In genomic region chr19:49492573-49493411, GRCh38 we compare ENCODE assay signal across 9 cellular contexts. TPM values are rescaled to one million over a fixed set of nuclear protein-coding genes. Genes with fewer than 3 reads are reported as not detected.
DNase-seq lines count a peak whose midpoint lies in the region; TF ChIP-seq lines count a peak whose summit lies in the region.
"Had no signal": no experiment of that assay in that cellular context is flagged by ENCODE, and none has a peak within 500 bp of the region (broad histone marks: within the 10 kb centered on the region; RNA-seq: fewer than 3 reads in every experiment).

No MANE protein-coding gene starts in this region.

- H3K4me2 ChIP-seq in neural progenitor cell, result no peak overlapping the region

- H3K27ac ChIP-seq in neural progenitor cell, result peak overlapping the region; percentile 39

- peak overlapping the region; percentile 68 for H3K27ac Mint-ChIP-seq in activated T-helper 1 cell treated with anti-CD3 and anti-CD28 coated beads, Interleukin-12 subunit alpha, Interleukin-12 subunit beta, Interleukin-2, Interleukin-4 antibody, amounts not matched to agents 30 ng/mL and 10 ng/mL and 1 ng/mL, durations not matched to agents 14 hours and 24 hours and 36 hours
- peak overlapping the region; percentile 66 for H3K27ac Mint-ChIP-seq in neural progenitor cell

- H3K9me3 ChIP-seq in neural progenitor cell (ENCODE audit: low read depth), result no peaks in the 10 kb centered on the region

- no peaks in the 10 kb centered on the region for H3K27me3 ChIP-seq in neural progenitor cell

- intact Hi-C loops in activated T-helper 1 cell treated with anti-CD3 and anti-CD28 coated beads, Interleukin-12 subunit alpha, Interleukin-12 subunit beta, Interleukin-2, Interleukin-4 antibody, amounts not matched to agents 30 ng/mL and 10 ng/mL and 1 ng/mL, durations not matched to agents 14 hours and 24 hours and 36 hours (cut with micrococcal nuclease), result no loop called here

- peaks cover 49% of the 10 kb centered on the region for H3K79me2 ChIP-seq in neural progenitor cell (ENCODE audit: low read depth)

- H3K36me3 Mint-ChIP-seq in activated T-helper 1 cell treated with anti-CD3 and anti-CD28 coated beads, Interleukin-12 subunit alpha, Interleukin-12 subunit beta, Interleukin-2, Interleukin-4 antibody, amounts not matched to agents 30 ng/mL and 10 ng/mL and 1 ng/mL, durations not matched to agents 14 hours and 24 hours and 36 hours (ENCODE audit: low read depth), result peaks cover 65% of the 10 kb centered on the region
- peaks cover 37% of the 10 kb centered on the region for H3K36me3 Mint-ChIP-seq in neural progenitor cell

- H3K4me3 Mint-ChIP-seq in activated T-helper 1 cell treated with anti-CD3 and anti-CD28 coated beads, Interleukin-12 subunit alpha, Interleukin-12 subunit beta, Interleukin-2, Interleukin-4 antibody, amounts not matched to agents 30 ng/mL and 10 ng/mL and 1 ng/mL, durations not matched to agents 14 hours and 24 hours and 36 hours, result peak overlapping the region; percentile 33
- peak overlapping the region; percentile 14 for H3K4me3 Mint-ChIP-seq in neural progenitor cell

- no peaks in the 10 kb centered on the region for H3K27me3 Mint-ChIP-seq in activated T-helper 1 cell treated with anti-CD3 and anti-CD28 coated beads, Interleukin-12 subunit alpha, Interleukin-12 subunit beta, Interleukin-2, Interleukin-4 antibody, amounts not matched to agents 30 ng/mL and 10 ng/mL and 1 ng/mL, durations not matched to agents 14 hours and 24 hours and 36 hours (ENCODE audit: insufficient read depth)
- H3K27me3 Mint-ChIP-seq in neural progenitor cell (ENCODE audit: insufficient read depth, low read depth), result peaks cover 10% of the 10 kb centered on the region

- peaks cover 94% of the 10 kb centered on the region for H3F3A ChIP-seq in neural progenitor cell (ENCODE audit: low read depth)

- H3K36me3 ChIP-seq in neural progenitor cell, result peaks cover 8% of the 10 kb centered on the region

- peaks cover 51% of the 10 kb centered on the region for H4K20me1 ChIP-seq in neural progenitor cell (ENCODE audit: low read depth)

- peak; percentile 14 for DNase-seq in NCI-H1105 treated with DMSO at 0.1 percent for 48 hours (lab: John Stamatoyannopoulos, UW)
- no peak for DNase-seq in NCI-H1105 (lab: John Stamatoyannopoulos, UW)
- DNase-seq in M059J (ENCODE audit: low read depth), result peak; percentile 51
- no peak for DNase-seq in activated T-helper 1 cell treated with anti-CD3 and anti-CD28 coated beads, Interleukin-12 subunit alpha, Interleukin-12 subunit beta, Interleukin-2, Interleukin-4 antibody, amounts not matched to agents 30 ng/mL and 10 ng/mL and 1 ng/mL, durations not matched to agents 14 hours and 24 hours and 36 hours (ENCODE audit: low spot score)
- peak; percentile 1 for DNase-seq in neural progenitor cell (ENCODE audit: low spot score)
- DNase-seq in mesenteric fat pad (ENCODE audit: low spot score), result no peak
- DNase-seq in NCI-H187 treated with DMSO at 0.1 percent for 48 hours (lab: John Stamatoyannopoulos, UW), result no peak
- no peak for DNase-seq in NCI-H446 (lab: John Stamatoyannopoulos, UW)
- DNase-seq: 8988T had no signal

- no peak for TF ChIP-seq CTCF in neural progenitor cell (IDR thresholded peaks at IDR 0.05)

- peaks cover 17% of the 10 kb centered on the region for H3K4me1 ChIP-seq in neural progenitor cell

- no peak overlapping the region for H3K9ac ChIP-seq in neural progenitor cell

- peaks cover 35% of the 10 kb centered on the region for H3K4me1 Mint-ChIP-seq in activated T-helper 1 cell treated with anti-CD3 and anti-CD28 coated beads, Interleukin-12 subunit alpha, Interleukin-12 subunit beta, Interleukin-2, Interleukin-4 antibody, amounts not matched to agents 30 ng/mL and 10 ng/mL and 1 ng/mL, durations not matched to agents 14 hours and 24 hours and 36 hours (ENCODE audit: low read depth)
- H3K4me1 Mint-ChIP-seq in neural progenitor cell, result peaks cover 40% of the 10 kb centered on the region

- no peak overlapping the region for H3K4me3 ChIP-seq in neural progenitor cell

- no peak overlapping the region for H2AFZ ChIP-seq in neural progenitor cell (replicated peaks)

- no peaks in the 10 kb centered on the region for H3K9me3 Mint-ChIP-seq in activated T-helper 1 cell treated with anti-CD3 and anti-CD28 coated beads, Interleukin-12 subunit alpha, Interleukin-12 subunit beta, Interleukin-2, Interleukin-4 antibody, amounts not matched to agents 30 ng/mL and 10 ng/mL and 1 ng/mL, durations not matched to agents 14 hours and 24 hours and 36 hours
- H3K9me3 Mint-ChIP-seq in neural progenitor cell, result no peaks in the 10 kb centered on the region

RNA-seq across cellular contexts. Expression of gene RPS11, which starts 3.4 kb away (rescaled TPM):
- total RNA-seq in M059J (2014; rRNA removed; shearing (Covaris generic)), result 2,832 and 3,734 TPM in 2 replicates
- 1,890 and 1,927 TPM in 2 replicates for total RNA-seq in activated T-helper 1 cell treated with anti-CD3 and anti-CD28 coated beads, Interleukin-12 subunit alpha, Interleukin-12 subunit beta, Interleukin-2, Interleukin-4 antibody, amounts not matched to agents 30 ng/mL and 10 ng/mL and 1 ng/mL, durations not matched to agents 14 hours and 24 hours and 36 hours
- total RNA-seq in neural progenitor cell (ENCODE audit: low replicate concordance) (5,448 and 6,772 TPM in 2 replicates), mesenteric fat pad (1,458 TPM)

RNA-seq across cellular contexts. Expression of gene RPL13A, which starts 5.4 kb away (rescaled TPM):
- total RNA-seq in M059J (2014; rRNA removed; shearing (Covaris generic)), result 1,082 and 1,258 TPM in 2 replicates
- 2,876 and 2,988 TPM in 2 replicates for total RNA-seq in activated T-helper 1 cell treated with anti-CD3 and anti-CD28 coated beads, Interleukin-12 subunit alpha, Interleukin-12 subunit beta, Interleukin-2, Interleukin-4 antibody, amounts not matched to agents 30 ng/mL and 10 ng/mL and 1 ng/mL, durations not matched to agents 14 hours and 24 hours and 36 hours
- 2,053 and 3,348 TPM in 2 replicates for total RNA-seq in neural progenitor cell (ENCODE audit: low replicate concordance)
- 2,027 TPM for total RNA-seq in mesenteric fat pad

RNA-seq across cellular contexts. Expression of gene FLT3LG, which starts 18.8 kb away (rescaled TPM):
- 5.2 and 17.6 TPM in 2 replicates for total RNA-seq in M059J (2014; rRNA removed; shearing (Covaris generic))
- total RNA-seq in activated T-helper 1 cell treated with anti-CD3 and anti-CD28 coated beads, Interleukin-12 subunit alpha, Interleukin-12 subunit beta, Interleukin-2, Interleukin-4 antibody, amounts not matched to agents 30 ng/mL and 10 ng/mL and 1 ng/mL, durations not matched to agents 14 hours and 24 hours and 36 hours, result 58.4 and 65.4 TPM in 2 replicates
- total RNA-seq in neural progenitor cell (ENCODE audit: low replicate concordance) (0.24 and 0.96 TPM in 2 replicates), mesenteric fat pad (6.2 TPM)

RNA-seq across cellular contexts. Expression of gene FCGRT, which starts 19.7 kb away (rescaled TPM):
- total RNA-seq in M059J (2014; rRNA removed; shearing (Covaris generic)), result 40.3 and 44.5 TPM in 2 replicates
- 0.88 and 1.1 TPM in 2 replicates for total RNA-seq in activated T-helper 1 cell treated with anti-CD3 and anti-CD28 coated beads, Interleukin-12 subunit alpha, Interleukin-12 subunit beta, Interleukin-2, Interleukin-4 antibody, amounts not matched to agents 30 ng/mL and 10 ng/mL and 1 ng/mL, durations not matched to agents 14 hours and 24 hours and 36 hours
- total RNA-seq in neural progenitor cell (ENCODE audit: low replicate concordance) (10.0 and 30.8 TPM in 2 replicates), mesenteric fat pad (476 TPM)

RNA-seq across cellular contexts. Expression of gene RCN3, which starts 35.0 kb away (rescaled TPM):
- total RNA-seq in M059J (2014; rRNA removed; shearing (Covaris generic)), result 36.5 and 52.5 TPM in 2 replicates
- 2.0 and 2.1 TPM in 2 replicates for total RNA-seq in activated T-helper 1 cell treated with anti-CD3 and anti-CD28 coated beads, Interleukin-12 subunit alpha, Interleukin-12 subunit beta, Interleukin-2, Interleukin-4 antibody, amounts not matched to agents 30 ng/mL and 10 ng/mL and 1 ng/mL, durations not matched to agents 14 hours and 24 hours and 36 hours
- total RNA-seq in neural progenitor cell (ENCODE audit: low replicate concordance) (4.2 and 4.5 TPM in 2 replicates), mesenteric fat pad (76.2 TPM)

Comparison
In these comparisons a context has a peak if more than half of its experiments do, and no peak if none do; other contexts are left out.
1. DNase-seq: peak in NCI-H1105 treated with DMSO at 0.1 percent for 48 hours (single experiment), M059J (single experiment) and neural progenitor cell (single experiment); none in NCI-H1105 (single experiment), activated T-helper 1 cell treated with anti-CD3 and anti-CD28 coated beads, Interleukin-12 subunit alpha, Interleukin-12 subunit beta, Interleukin-2, Interleukin-4 antibody, amounts not matched to agents 30 ng/mL and 10 ng/mL and 1 ng/mL, durations not matched to agents 14 hours and 24 hours and 36 hours (single experiment), mesenteric fat pad (single experiment), NCI-H187 treated with DMSO at 0.1 percent for 48 hours (single experiment) and NCI-H446 (0 of 2).